ENCODE assay signal across 8 cellular contexts in the genomic region with DNA sequence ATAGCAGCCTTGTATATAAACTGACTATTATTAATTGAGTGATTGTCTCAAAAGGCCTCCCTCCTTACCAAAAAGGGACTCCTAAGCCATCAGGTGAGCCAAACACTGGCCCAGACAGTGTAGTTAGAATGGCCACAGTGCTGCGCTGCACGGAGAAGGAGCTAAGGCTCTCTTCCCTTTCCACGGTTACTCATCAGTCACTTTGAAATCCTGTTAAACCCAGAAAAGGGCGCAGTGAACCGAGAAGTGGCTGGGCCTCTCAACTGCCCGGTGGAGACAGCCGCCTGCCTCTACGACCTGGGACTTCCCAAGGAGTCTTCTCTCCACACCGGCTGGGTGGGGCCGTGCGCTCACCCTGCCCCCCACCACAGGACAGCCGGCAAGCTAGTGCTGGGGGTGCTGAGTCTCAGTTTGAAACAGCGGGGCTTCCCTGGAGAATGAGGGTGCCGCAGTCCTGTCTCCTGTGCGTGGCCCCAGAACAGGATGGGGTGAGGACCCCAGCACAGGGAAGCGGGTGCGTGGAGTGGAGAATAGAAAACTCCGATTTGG. TPM values are rescaled to one million over a fixed set of nuclear protein-coding genes. Genes with fewer than 3 reads are reported as not detected.
A peak's percentile ranks its signal among the peaks of the same experiment; 100 is the strongest.
DNase-seq lines count a peak whose midpoint lies in the region; ATAC-seq and TF ChIP-seq lines count a peak whose summit lies in the region.

No MANE protein-coding gene starts in this region.

- peaks cover 0 to 18% of the 10 kb centered on the region in 2 donors for H3K36me3 ChIP-seq in left lung

- DNase-seq in SHP77 treated with DMSO at 0.1 percent for 48 hours (lab: John Stamatoyannopoulos, UW) (peak; percentile 16), SHP77 (lab: John Stamatoyannopoulos, UW) (no peak), RKO (ENCODE audit: low spot score) (peak; percentile 75), left lung (peak; percentile 68 to 88), NCI-H1930 (lab: John Stamatoyannopoulos, UW) (no peak)
- DNase-seq in central memory CD8-positive, alpha-beta T cell (ENCODE audit: low spot score in 2 of 2) = no peak

- H3K9me3 ChIP-seq in left lung = no peaks in the 10 kb centered on the region

- intact Hi-C loops in left lung (cut with DNase I) = loop anchor here in 1 of 2 donors (10.0 kb wide), 1 partner anchor 52 kb away; no protein-coding TSS in a partner anchor

- H3K27ac Mint-ChIP-seq in central memory CD8-positive, alpha-beta T cell (ENCODE audit: low read depth) = peak overlapping the region; percentile 92
- peak overlapping the region; percentile 89 for H3K27ac Mint-ChIP-seq in stimulated activated memory B cell treated with anti-CD40 and anti-IgM and Interleukin-4, amounts not matched to agents 10 μg/mL and 1 μg/mL and 100 μg/mL, for 72 hours

- peaks cover 53% of the 10 kb centered on the region for H3K4me1 Mint-ChIP-seq in central memory CD8-positive, alpha-beta T cell
- peaks cover 60% of the 10 kb centered on the region for H3K4me1 Mint-ChIP-seq in stimulated activated memory B cell treated with anti-CD40 and anti-IgM and Interleukin-4, amounts not matched to agents 10 μg/mL and 1 μg/mL and 100 μg/mL, for 72 hours

- no peaks in the 10 kb centered on the region for H3K27me3 ChIP-seq in left lung

- peak overlapping the region; percentile 96 for H3K4me3 Mint-ChIP-seq in central memory CD8-positive, alpha-beta T cell
- H3K4me3 Mint-ChIP-seq in stimulated activated memory B cell treated with anti-CD40 and anti-IgM and Interleukin-4, amounts not matched to agents 10 μg/mL and 1 μg/mL and 100 μg/mL, for 72 hours = peak overlapping the region; percentile 99

- peak; percentile 28 for ATAC-seq in HG03045 (IDR thresholded peaks at IDR 0.05; ENCODE audit: unreplicated experiment)
- no peak for ATAC-seq in central memory CD8-positive, alpha-beta T cell (replicated peaks; ENCODE audit: extremely low read depth, poor library complexity, severe bottlenecking)
- peak; percentile 18 for ATAC-seq in left lung
- peak; percentile 63 for ATAC-seq in stimulated activated memory B cell treated with anti-CD40 and anti-IgM and Interleukin-4, amounts not matched to agents 10 μg/mL and 1 μg/mL and 100 μg/mL, for 72 hours

- H3K4me3 ChIP-seq in left lung = peak overlapping the region; percentile 96 to 97

- TF ChIP-seq CTCF in left lung (IDR thresholded peaks at IDR 0.05) = no peak

- peak overlapping the region; percentile 96 to 99 for H3K27ac ChIP-seq in left lung

- no peaks in the 10 kb centered on the region for H3K27me3 Mint-ChIP-seq in central memory CD8-positive, alpha-beta T cell
- H3K27me3 Mint-ChIP-seq in stimulated activated memory B cell treated with anti-CD40 and anti-IgM and Interleukin-4, amounts not matched to agents 10 μg/mL and 1 μg/mL and 100 μg/mL, for 72 hours = no peaks in the 10 kb centered on the region

- H3K4me1 ChIP-seq in left lung = peaks cover 27 to 76% of the 10 kb centered on the region in 2 donors

- peaks cover 47% of the 10 kb centered on the region for H3K36me3 Mint-ChIP-seq in central memory CD8-positive, alpha-beta T cell (ENCODE audit: insufficient read depth)
- peaks cover 38% of the 10 kb centered on the region for H3K36me3 Mint-ChIP-seq in stimulated activated memory B cell treated with anti-CD40 and anti-IgM and Interleukin-4, amounts not matched to agents 10 μg/mL and 1 μg/mL and 100 μg/mL, for 72 hours

- no peaks in the 10 kb centered on the region for H3K9me3 Mint-ChIP-seq in central memory CD8-positive, alpha-beta T cell
- H3K9me3 Mint-ChIP-seq in stimulated activated memory B cell treated with anti-CD40 and anti-IgM and Interleukin-4, amounts not matched to agents 10 μg/mL and 1 μg/mL and 100 μg/mL, for 72 hours = no peaks in the 10 kb centered on the region

RNA-seq across cellular contexts. Expression of gene MYH9, which starts 1.3 kb away (rescaled TPM):
- total RNA-seq in left lung = 100 to 1,000 TPM; 754 to 761 TPM

Comparison
In these comparisons a context has a peak if more than half of its experiments do, and no peak if none do; other contexts are left out.
1. DNase-seq: peak in SHP77 treated with DMSO at 0.1 percent for 48 hours (single experiment), RKO (single experiment) and left lung (2 of 2); none in SHP77 (0 of 2), central memory CD8-positive, alpha-beta T cell (0 of 2) and NCI-H1930 (0 of 2).